11 cellular contexts compared by ENCODE assay signal in the genomic region with DNA sequence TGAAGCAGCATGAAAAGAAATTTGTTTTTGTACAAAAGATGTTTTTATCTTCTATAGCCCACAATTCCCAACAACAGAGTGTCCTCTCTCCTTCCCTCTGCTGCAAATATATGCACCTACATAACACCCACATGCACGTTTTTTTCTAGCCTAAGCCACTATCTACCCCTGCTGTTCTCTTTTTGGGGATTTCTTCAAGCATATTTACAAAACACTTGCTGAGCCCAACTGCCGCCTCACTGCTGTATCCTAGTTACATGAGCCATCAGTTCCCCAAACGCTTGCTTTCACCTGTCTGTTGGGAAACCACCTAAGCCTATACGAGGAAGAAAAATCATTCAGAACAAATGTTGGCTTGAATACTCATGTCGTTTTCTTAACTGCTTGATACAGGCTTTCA.
DNase-seq lines count a peak whose midpoint lies in the region; ATAC-seq, FAIRE-seq and TF ChIP-seq lines count a peak whose summit lies in the region.
"Had no signal": no experiment of that assay in that cellular context is flagged by ENCODE, and none has a peak within 500 bp of the region (broad histone marks: within the 10 kb centered on the region; RNA-seq: fewer than 3 reads in every experiment).

No MANE protein-coding gene starts in this region.

- TF ChIP-seq POLR2A in GM12878 (IDR thresholded peaks at IDR 0.05; ENCODE audit: low read depth, low read length) (no peak), suprapubic skin (IDR thresholded peaks at IDR 0.05) (no peak)

- in situ Hi-C loops in GM13976 (cut with MboI; ENCODE audit: low sequenced_read_pairs, unreplicated experiment) (no loop called here), GM12878 (cut with MboI) (no loop called here)

- peak; percentile 48 to 87; a peak in 3 of 4 replicates for TF ChIP-seq EP300 in GM12878 (IDR thresholded peaks at IDR 0.05; ENCODE audit: borderline replicate concordance in 1 of 2, control insufficient read depth in 1 of 2, low read depth in 2 of 2, low read length in 2 of 2)
- no peak for TF ChIP-seq EP300 in suprapubic skin (IDR thresholded peaks at IDR 0.05)

- CTCF ChIA-PET in GM12878 (lab: Yijun Ruan, JAX) = interaction anchor here (0.7 to 2.9 kb wide), 11 partner anchors 8 to 258 kb away, joined by 3 to 16 read pairs (median 4); no protein-coding TSS in a partner anchor

- TF ChIP-seq CTCF in GM13976 (IDR thresholded peaks at IDR 0.05; ENCODE audit: borderline replicate concordance, control extremely low read depth, extremely low read depth, insufficient read depth, missing control alignments) (no peak), GM12878 (IDR thresholded peaks at IDR 0.05 in 2 of 3, conservative IDR thresholded peaks at IDR 0.05 in 1 of 3; ENCODE audit: control insufficient read depth in 2 of 3, extremely low read depth in 1 of 3, insufficient read depth in 1 of 3, low read depth in 3 of 3, low read length in 3 of 3) (peak in 2 of 3 experiments; percentile 5 to 40; a peak in 3 of 6 replicates), type B pancreatic cell (conservative IDR thresholded peaks at IDR 0.05) (no peak), suprapubic skin (IDR thresholded peaks at IDR 0.05) (no peak)

- DNase-seq in GM13976 (ENCODE audit: low spot score) = peak; percentile 67
- DNase-seq in GM12878 (ENCODE audit: low read depth, low spot score) = peak; percentile 57
- no peak for DNase-seq in GF-D8 (lab: John Stamatoyannopoulos, UW)
- no peak for DNase-seq in type B pancreatic cell (ENCODE audit: extremely low spot score, unreplicated experiment)
- DNase-seq in suprapubic skin (ENCODE audit: low spot score in 2 of 2) = no peak
- DNase-seq in stimulated activated CD4-positive, alpha-beta T cell treated with anti-CD3 and anti-CD28 coated beads, Interleukin-2, amount 100 ng/mL, for 24 hours = no peak
- DNase-seq: activated CD8-positive, alpha-beta memory T cell treated with anti-CD3 and anti-CD28 coated beads, Interleukin-2, amount 10 ng/mL, durations not matched to agents 7 days and 5 days; NCI-H226 had no signal

- H3K27ac ChIP-seq in GM12878 (ENCODE audit: control insufficient read depth, insufficient read depth) (peak overlapping the region; percentile 61), suprapubic skin (no peak overlapping the region)

- peak; percentile 51; the same call in 1 of the 2 replicates for TF ChIP-seq RAD21 in GM12878 (IDR thresholded peaks at IDR 0.05; ENCODE audit: insufficient read depth, low read depth, low read length)

- WGBS in GM12878 (ENCODE audit: insufficient coverage, insufficient replicate concordance, low lambda C conversion rate, missing lambda C conversion rate) = 1% methylated on average over 5 of the region's 5 CpGs
- WGBS in suprapubic skin = 38% methylated on average over 5 of the region's 5 CpGs

- no peak overlapping the region for H3K4me3 Mint-ChIP-seq in type B pancreatic cell
- H3K4me3 Mint-ChIP-seq: activated CD8-positive, alpha-beta memory T cell treated with anti-CD3 and anti-CD28 coated beads, Interleukin-2, amount 10 ng/mL, durations not matched to agents 7 days and 5 days had no signal

- BruUV-seq in GM12878 (replicated peaks; lab: Mats Ljungman, UMichigan) = TSS peak; percentile 10

- no peak overlapping the region; the same call in 1 of the 2 replicates for H3K9ac ChIP-seq in GM12878 (ENCODE audit: control insufficient read depth, insufficient read depth, low read length)

- H3K9me3 Mint-ChIP-seq in type B pancreatic cell = no peaks in the 10 kb centered on the region

- H3K36me3 ChIP-seq in GM12878 (ENCODE audit: control insufficient read depth in 2 of 2, insufficient read depth in 2 of 2, low read length in 1 of 2) = peaks cover 9 to 13% of the 10 kb centered on the region in 2 experiments; a peak in 3 of 4 replicates
- peaks cover 6% of the 10 kb centered on the region for H3K36me3 ChIP-seq in suprapubic skin

- H3K36me3 Mint-ChIP-seq in type B pancreatic cell = no peaks in the 10 kb centered on the region

- no peaks in the 10 kb centered on the region for H4K20me1 ChIP-seq in GM12878 (ENCODE audit: control insufficient read depth, insufficient read depth)

- H3K27me3 ChIP-seq in GM12878 (replicated peaks in 1 of 2; ENCODE audit: control insufficient read depth in 2 of 2, insufficient read depth in 2 of 2, low read length in 1 of 2) = no peaks in the 10 kb centered on the region
- no peaks in the 10 kb centered on the region for H3K27me3 ChIP-seq in suprapubic skin

- H3K79me2 ChIP-seq in GM12878 (ENCODE audit: control insufficient read depth, insufficient read depth, low read length) = peaks cover 28% of the 10 kb centered on the region

- 0 out of 2 replicates have a peak overlapping the region, but pooled peaks have one; percentile 2 for H2AFZ ChIP-seq in GM12878 (ENCODE audit: control insufficient read depth, low read depth, low read length)

- ATAC-seq in GM19351 (IDR thresholded peaks at IDR 0.05; ENCODE audit: unreplicated experiment) (peak; percentile 87), HG03095 (IDR thresholded peaks at IDR 0.05; ENCODE audit: unreplicated experiment) (peak; percentile 76), GM12878 (peak; percentile 93)
- ATAC-seq: activated CD8-positive, alpha-beta memory T cell treated with anti-CD3 and anti-CD28 coated beads, Interleukin-2, amount 10 ng/mL, durations not matched to agents 7 days and 5 days; naive thymus-derived CD4-positive, alpha-beta T cell had no signal

- no peaks in the 10 kb centered on the region for H3K4me1 Mint-ChIP-seq in type B pancreatic cell (ENCODE audit: unreplicated experiment)

- POLR2A ChIA-PET in GM12878 (lab: Charles Lee) = interaction anchor here (0.5 to 3.9 kb wide), 5 partner anchors 10 to 114 kb away, joined by 3 to 29 read pairs (median 3); no protein-coding TSS in a partner anchor

- no peak for FAIRE-seq in GM12878 (lab: Jason Lieb, UNC)

- SMC1A ChIA-PET in GM12878 (lab: Charles Lee; ENCODE audit: uncharacterized antibody, unreplicated experiment) = interaction anchor here (0.8 to 7.7 kb wide), 20 partner anchors 10 to 257 kb away, joined by 3 to 102 read pairs (median 4); no protein-coding TSS in a partner anchor

- RAD21 ChIA-PET in GM12878 (lab: Charles Lee; ENCODE audit: unreplicated experiment) = interaction anchor here (0.9 to 2.5 kb wide), 14 partner anchors 9 to 257 kb away, joined by 3 to 13 read pairs (median 4); no protein-coding TSS in a partner anchor

- intact Hi-C loops in GM12878 (cut with micrococcal nuclease; ENCODE audit: unreplicated experiment) = loop anchor here (10.0 kb wide), 1 partner anchor 162 kb away; a partner anchor contains a TSS

- H3K27me3 Mint-ChIP-seq in type B pancreatic cell = no peaks in the 10 kb centered on the region
- H3K27me3 Mint-ChIP-seq: naive thymus-derived CD4-positive, alpha-beta T cell had no signal

- peaks cover 2% of the 10 kb centered on the region; the same call in 1 of the 3 replicates for H3K9me3 ChIP-seq in GM12878 (replicated peaks; ENCODE audit: control insufficient read depth, insufficient read depth, low read length)
- H3K9me3 ChIP-seq in suprapubic skin = no peaks in the 10 kb centered on the region

- H3K4me3 ChIP-seq in GM12878 (no peak overlapping the region), suprapubic skin (no peak overlapping the region)

- H3K27ac Mint-ChIP-seq in type B pancreatic cell = no peak overlapping the region
- H3K27ac Mint-ChIP-seq: activated CD8-positive, alpha-beta memory T cell treated with anti-CD3 and anti-CD28 coated beads, Interleukin-2, amount 10 ng/mL, durations not matched to agents 7 days and 5 days had no signal

- H3K4me2 ChIP-seq in GM12878 (ENCODE audit: control insufficient read depth, insufficient read depth) = peak overlapping the region; percentile 68

- peaks cover 27% of the 10 kb centered on the region for H3K4me1 ChIP-seq in GM12878 (ENCODE audit: control insufficient read depth, insufficient read depth, low read length)
- H3K4me1 ChIP-seq in suprapubic skin = no peaks in the 10 kb centered on the region

TF ChIP-seq in GM12878, 131 proteins besides CTCF, POLR2A, EP300 and RAD21 (continues in another document):
- TF ChIP-seq STAT1 (conservative IDR thresholded peaks at IDR 0.05) (no peak), ZNF622 (IDR thresholded peaks at IDR 0.05) (no peak), FOS (IDR thresholded peaks at IDR 0.05; ENCODE audit: borderline replicate concordance, extremely low read depth, insufficient read length) (no peak), SPI1 (IDR thresholded peaks at IDR 0.05; ENCODE audit: borderline replicate concordance, insufficient read depth, low read depth, low read length) (peak; percentile 83), CEBPB (IDR thresholded peaks at IDR 0.05; ENCODE audit: borderline replicate concordance in 1 of 2, low read depth in 2 of 2, low read length in 2 of 2) (no peak), NFXL1 (IDR thresholded peaks at IDR 0.05; ENCODE audit: borderline replicate concordance) (no peak)
- TF ChIP-seq, protein P1, sequence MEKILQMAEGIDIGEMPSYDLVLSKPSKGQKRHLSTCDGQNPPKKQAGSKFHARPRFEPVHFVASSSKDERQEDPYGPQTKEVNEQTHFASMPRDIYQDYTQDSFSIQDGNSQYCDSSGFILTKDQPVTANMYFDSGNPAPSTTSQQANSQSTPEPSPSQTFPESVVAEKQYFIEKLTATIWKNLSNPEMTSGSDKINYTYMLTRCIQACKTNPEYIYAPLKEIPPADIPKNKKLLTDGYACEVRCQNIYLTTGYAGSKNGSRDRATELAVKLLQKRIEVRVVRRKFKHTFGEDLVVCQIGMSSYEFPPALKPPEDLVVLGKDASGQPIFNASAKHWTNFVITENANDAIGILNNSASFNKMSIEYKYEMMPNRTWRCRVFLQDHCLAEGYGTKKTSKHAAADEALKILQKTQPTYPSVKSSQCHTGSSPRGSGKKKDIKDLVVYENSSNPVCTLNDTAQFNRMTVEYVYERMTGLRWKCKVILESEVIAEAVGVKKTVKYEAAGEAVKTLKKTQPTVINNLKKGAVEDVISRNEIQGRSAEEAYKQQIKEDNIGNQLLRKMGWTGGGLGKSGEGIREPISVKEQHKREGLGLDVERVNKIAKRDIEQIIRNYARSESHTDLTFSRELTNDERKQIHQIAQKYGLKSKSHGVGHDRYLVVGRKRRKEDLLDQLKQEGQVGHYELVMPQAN (conservative IDR thresholded peaks at IDR 0.05) = no peak
- TF ChIP-seq, protein P2, sequence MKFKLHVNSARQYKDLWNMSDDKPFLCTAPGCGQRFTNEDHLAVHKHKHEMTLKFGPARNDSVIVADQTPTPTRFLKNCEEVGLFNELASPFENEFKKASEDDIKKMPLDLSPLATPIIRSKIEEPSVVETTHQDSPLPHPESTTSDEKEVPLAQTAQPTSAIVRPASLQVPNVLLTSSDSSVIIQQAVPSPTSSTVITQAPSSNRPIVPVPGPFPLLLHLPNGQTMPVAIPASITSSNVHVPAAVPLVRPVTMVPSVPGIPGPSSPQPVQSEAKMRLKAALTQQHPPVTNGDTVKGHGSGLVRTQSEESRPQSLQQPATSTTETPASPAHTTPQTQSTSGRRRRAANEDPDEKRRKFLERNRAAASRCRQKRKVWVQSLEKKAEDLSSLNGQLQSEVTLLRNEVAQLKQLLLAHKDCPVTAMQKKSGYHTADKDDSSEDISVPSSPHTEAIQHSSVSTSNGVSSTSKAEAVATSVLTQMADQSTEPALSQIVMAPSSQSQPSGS (IDR thresholded peaks at IDR 0.05; ENCODE audit: low read length) = 0 out of 2 replicates have a peak, but pooled peaks have one; percentile 40

Comparison
In these comparisons a context has a peak if more than half of its experiments do, and no peak if none do; other contexts are left out.
1. DNase-seq: peak in GM13976 (single experiment) and GM12878 (single experiment); none in GF-D8 (single experiment), type B pancreatic cell (single experiment), suprapubic skin (0 of 2) and stimulated activated CD4-positive, alpha-beta T cell treated with anti-CD3 and anti-CD28 coated beads, Interleukin-2, amount 100 ng/mL, for 24 hours (0 of 2).
2. CTCF ChIP-seq: peak in GM12878 (2 of 3); none in GM13976 (single experiment), type B pancreatic cell (single experiment) and suprapubic skin (0 of 2).
3. Peak in every context shown above with its lines, with median percentiles within 50 percentile points of each other: ATAC-seq.